Comparison of ENCODE assay signal across 8 cellular contexts in the genomic region with DNA sequence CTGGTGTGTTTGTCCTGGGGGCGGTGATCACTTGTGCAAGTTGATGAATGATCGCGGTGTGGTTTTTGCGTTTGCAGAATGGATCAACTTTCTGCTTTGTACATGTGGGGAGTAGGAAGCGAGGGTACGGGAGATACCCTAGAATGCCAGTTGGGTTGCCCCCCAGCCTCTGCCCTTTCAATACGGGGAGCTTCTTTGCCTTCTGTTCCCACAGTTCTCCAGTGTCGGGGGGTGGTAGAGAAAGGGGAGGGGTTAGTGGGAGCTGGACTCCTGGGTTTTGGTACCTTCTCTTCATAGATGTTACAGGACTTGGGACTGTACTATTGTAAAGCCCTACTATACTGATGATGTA. TPM values are rescaled to one million over a fixed set of nuclear protein-coding genes. Genes with fewer than 3 reads are reported as not detected.
DNase-seq lines count a peak whose midpoint lies in the region; ATAC-seq and TF ChIP-seq lines count a peak whose summit lies in the region.

No MANE protein-coding gene starts in this region.

- peaks cover 24% of the 10 kb centered on the region for H3K79me2 ChIP-seq in parathyroid adenoma

- H3K36me3 ChIP-seq in ES-I3 (ENCODE audit: insufficient read depth, low read length) = no peaks in the 10 kb centered on the region; the same call in 1 of the 2 replicates
- peaks cover 32% of the 10 kb centered on the region for H3K36me3 ChIP-seq in RWPE2 (ENCODE audit: low read depth)
- H3K36me3 ChIP-seq in esophagus muscularis mucosa = no peaks in the 10 kb centered on the region
- H3K36me3 ChIP-seq in parathyroid adenoma (ENCODE audit: control insufficient read depth, insufficient read depth, low read length) = no peaks in the 10 kb centered on the region

- ATAC-seq in RWPE2 (ENCODE audit: low read depth) (no peak), HG03521 (IDR thresholded peaks at IDR 0.05; ENCODE audit: unreplicated experiment) (no peak), HG03097 (IDR thresholded peaks at IDR 0.05; ENCODE audit: low FRiP score, unreplicated experiment) (no peak), GM19397 (IDR thresholded peaks at IDR 0.05; ENCODE audit: unreplicated experiment) (no peak)

- DNase-seq in RWPE2 (ENCODE audit: low spot score) = no peak
- no peak for DNase-seq in esophagus muscularis mucosa (ENCODE audit: extremely low spot score)
- DNase-seq in NCI-H345 treated with DMSO at 0.1 percent for 48 hours (lab: John Stamatoyannopoulos, UW; ENCODE audit: unreplicated experiment) = no peak

- WGBS in esophagus muscularis mucosa = 6% methylated on average over 5 of the region's 8 CpGs

- H3K27ac ChIP-seq in RWPE2 (ENCODE audit: poor library complexity, severe bottlenecking) (peak overlapping the region; percentile 89), esophagus muscularis mucosa (replicated peaks in 1 of 4) (peak overlapping the region; percentile 90 to 97 (median 94)), parathyroid adenoma (no peak overlapping the region)

- TF ChIP-seq POLR2A in esophagus muscularis mucosa (IDR thresholded peaks at IDR 0.05; ENCODE audit: low read depth) = no peak

- peaks cover 3% of the 10 kb centered on the region; the same call in 1 of the 2 replicates for H3K4me1 ChIP-seq in ES-I3 (ENCODE audit: insufficient read depth, low read length)
- H3K4me1 ChIP-seq in RWPE2 (ENCODE audit: insufficient read depth, poor library complexity, severe bottlenecking) = peaks cover 11% of the 10 kb centered on the region
- peaks cover 9 to 24% (median 20%) of the 10 kb centered on the region in 4 donors for H3K4me1 ChIP-seq in esophagus muscularis mucosa
- peaks cover 2% of the 10 kb centered on the region for H3K4me1 ChIP-seq in parathyroid adenoma

- intact Hi-C loops in esophagus muscularis mucosa (cut with DNase I) = loop anchor here (10.0 kb wide), 1 partner anchor 251 kb away; no protein-coding TSS in a partner anchor

- H3K9me3 ChIP-seq in ES-I3 (ENCODE audit: control insufficient read depth, insufficient read depth, low read length) (no peaks in the 10 kb centered on the region), RWPE2 (ENCODE audit: severe bottlenecking) (no peaks in the 10 kb centered on the region), esophagus muscularis mucosa (no peaks in the 10 kb centered on the region), parathyroid adenoma (ENCODE audit: control insufficient read depth, low read length) (no peaks in the 10 kb centered on the region)

- no peak for TF ChIP-seq EP300 in esophagus muscularis mucosa (IDR thresholded peaks at IDR 0.05)

- H3K4me3 ChIP-seq in RWPE2 (ENCODE audit: severe bottlenecking) (peak overlapping the region; percentile 91), esophagus muscularis mucosa (peak overlapping the region; percentile 76 to 95 (median 86)), parathyroid adenoma (ENCODE audit: low read depth, low read length) (peak overlapping the region; percentile 69)

- peak overlapping the region; percentile 83 for H3K4me2 ChIP-seq in parathyroid adenoma (ENCODE audit: low read length)

- peak overlapping the region; percentile 73 for H2AFZ ChIP-seq in parathyroid adenoma

- TF ChIP-seq CTCF in RWPE2 (IDR thresholded peaks at IDR 0.05; ENCODE audit: poor library complexity, severe bottlenecking) (no peak), esophagus muscularis mucosa (IDR thresholded peaks at IDR 0.05) (no peak), parathyroid adenoma (IDR thresholded peaks at IDR 0.05) (no peak)

- H3K9ac ChIP-seq in ES-I3 (ENCODE audit: low read depth, low read length) = peak overlapping the region; percentile 85
- peak overlapping the region; percentile 4 for H3K9ac ChIP-seq in parathyroid adenoma

- H3K27me3 ChIP-seq in RWPE2 (ENCODE audit: insufficient read depth, poor library complexity, severe bottlenecking) = no peaks in the 10 kb centered on the region
- no peaks in the 10 kb centered on the region for H3K27me3 ChIP-seq in esophagus muscularis mucosa
- H3K27me3 ChIP-seq in parathyroid adenoma (ENCODE audit: control insufficient read depth, insufficient read depth, low read length) = no peaks in the 10 kb centered on the region

RNA-seq across cellular contexts. Expression of gene BBX, which starts 3.2 kb away (rescaled TPM):
- 10 to 100 TPM; 49.2 to 78.9 (median 77.9) TPM for total RNA-seq in esophagus muscularis mucosa
